10 cellular contexts compared by ENCODE assay signal in genomic region chr7:23020742-23021401, GRCh38. TPM values are rescaled to one million over a fixed set of nuclear protein-coding genes. Genes with fewer than 3 reads are reported as not detected.
A peak's percentile ranks its signal among the peaks of the same experiment; 100 is the strongest.
DNase-seq lines count a peak whose midpoint lies in the region; ATAC-seq and TF ChIP-seq lines count a peak whose summit lies in the region.
"Had no signal": no experiment of that assay in that cellular context is flagged by ENCODE, and none has a peak within 500 bp of the region (broad histone marks: within the 10 kb centered on the region; RNA-seq: fewer than 3 reads in every experiment).

No MANE protein-coding gene starts in this region.

- H3F3A ChIP-seq in PC-3 (ENCODE audit: low read length, unreplicated experiment) = no peaks in the 10 kb centered on the region

- H3K4me3 ChIP-seq in PC-3 (ENCODE audit: low read length) = peak overlapping the region; percentile 41; the same call in 1 of the 2 replicates

- TF ChIP-seq CTCF in Calu3 (IDR thresholded peaks at IDR 0.05; ENCODE audit: unreplicated experiment) (no peak), PC-3 (conservative IDR thresholded peaks at IDR 0.05; ENCODE audit: low read depth, low read length) (no peak), osteocyte (IDR thresholded peaks at IDR 0.05) (no peak)

- intact Hi-C loops in Calu3 (cut with micrococcal nuclease; ENCODE audit: unreplicated experiment) (no loop called here), PC-3 (cut with micrococcal nuclease) (loop anchor here (2.0 kb wide), 1 partner anchor 22 kb away; no protein-coding TSS in a partner anchor)

- H3K4me3 Mint-ChIP-seq in Calu3 (ENCODE audit: low read depth, unreplicated experiment) = no peak overlapping the region
- H3K4me3 Mint-ChIP-seq in osteocyte (ENCODE audit: unreplicated experiment) = no peak overlapping the region

- peak; percentile 74 for ATAC-seq in PC-3

- no peaks in the 10 kb centered on the region for H4K20me1 ChIP-seq in PC-3 (ENCODE audit: low read length)

- H3K4me2 ChIP-seq in PC-3 (ENCODE audit: low read length) = peak overlapping the region; percentile 72

- peak overlapping the region; percentile 95 for H3K27ac ChIP-seq in PC-3 (ENCODE audit: low read length)

- POLR2A ChIA-PET in PC-3 (lab: Charles Lee; ENCODE audit: unreplicated experiment) = no interaction called here

- H3K36me3 ChIP-seq in PC-3 (ENCODE audit: low read depth, low read length) = no peaks in the 10 kb centered on the region

- H3K9me3 ChIP-seq in PC-3 (ENCODE audit: low read length) = no peaks in the 10 kb centered on the region

- H3K4me1 Mint-ChIP-seq in Calu3 (ENCODE audit: low read depth, unreplicated experiment) = peaks cover 37% of the 10 kb centered on the region
- H3K4me1 Mint-ChIP-seq in osteocyte (ENCODE audit: unreplicated experiment) = peaks cover 33% of the 10 kb centered on the region

- H3K27me3 Mint-ChIP-seq in Calu3 (ENCODE audit: unreplicated experiment) (peaks cover 14% of the 10 kb centered on the region), osteocyte (ENCODE audit: unreplicated experiment) (no peaks in the 10 kb centered on the region)
- H3K27me3 Mint-ChIP-seq: naive B cell had no signal

- no peaks in the 10 kb centered on the region for H3K9me2 ChIP-seq in PC-3 (replicated peaks; ENCODE audit: low read length)

- DNase-seq in Calu3 (peak; percentile 11), PC-3 (peak; percentile 87), osteocyte (ENCODE audit: extremely low spot score, unreplicated experiment) (no peak), activated gamma-delta T cell (lab: John Stamatoyannopoulos, UW) (no peak), NCI-H146 treated with DMSO at 0.1 percent for 48 hours (lab: John Stamatoyannopoulos, UW; ENCODE audit: unreplicated experiment) (no peak), GF-D8 (lab: John Stamatoyannopoulos, UW) (no peak), NCI-H1092 treated with DMSO at 0.1 percent for 48 hours (lab: John Stamatoyannopoulos, UW) (no peak)
- peak; percentile 38 for DNase-seq in central memory CD4-positive, alpha-beta T cell
- DNase-seq: naive B cell, NCI-H1417 treated with DMSO at 0.1 percent for 48 hours had no signal

- H3K27ac Mint-ChIP-seq in Calu3 (ENCODE audit: unreplicated experiment) (peak overlapping the region; percentile 9), osteocyte (ENCODE audit: unreplicated experiment) (peak overlapping the region; percentile 83)

- BruUV-seq in Calu3 (replicated peaks; lab: Mats Ljungman, UMichigan) (no TSS peak), PC-3 (replicated peaks; lab: Mats Ljungman, UMichigan) (no TSS peak)

- CTCF ChIA-PET in Calu3 (lab: Charles Lee) = interaction anchor here (0.7 to 0.9 kb wide), 2 partner anchors 9 to 23 kb away, joined by 3 read pairs; no protein-coding TSS in a partner anchor
- CTCF ChIA-PET in PC-3 (lab: Charles Lee) = interaction anchor here (0.7 kb wide), 1 partner anchor 89 kb away, joined by 3 read pairs; no protein-coding TSS in a partner anchor

- H3K9ac ChIP-seq in PC-3 (ENCODE audit: low read length) = peak overlapping the region; percentile 56

- H2AFZ ChIP-seq in PC-3 (ENCODE audit: low read length) = peak overlapping the region; percentile 75

- peaks cover 40% of the 10 kb centered on the region for H3K4me1 ChIP-seq in PC-3 (ENCODE audit: insufficient read depth, low read length)

- H3K36me3 Mint-ChIP-seq in Calu3 (ENCODE audit: insufficient read depth, unreplicated experiment) (no peaks in the 10 kb centered on the region), osteocyte (ENCODE audit: unreplicated experiment) (no peaks in the 10 kb centered on the region)

- H3K79me2 ChIP-seq in PC-3 (ENCODE audit: low read length) = no peaks in the 10 kb centered on the region

- H3K27me3 ChIP-seq in PC-3 (ENCODE audit: low read length) = no peaks in the 10 kb centered on the region

- H3K9me3 Mint-ChIP-seq in Calu3 (ENCODE audit: low read depth, unreplicated experiment) = no peaks in the 10 kb centered on the region
- H3K9me3 Mint-ChIP-seq in osteocyte (ENCODE audit: unreplicated experiment) = no peaks in the 10 kb centered on the region

RNA-seq across cellular contexts. Expression of gene HYCC1, which starts 6.9 kb away (rescaled TPM):
- 12.7 and 14.2 TPM in 2 replicates for total RNA-seq in Calu3 (2022)
- total RNA-seq in PC-3 (2014; rRNA removed) = 15.0 and 15.5 TPM in 2 replicates
- 52.3 and 56.9 TPM in 2 replicates for total RNA-seq in osteocyte

Comparison
In these comparisons a context has a peak if more than half of its experiments do, and no peak if none do; other contexts are left out.
1. DNase-seq: peak in Calu3 (single experiment), PC-3 (single experiment) and central memory CD4-positive, alpha-beta T cell (single experiment); none in osteocyte (single experiment), activated gamma-delta T cell (single experiment), NCI-H146 treated with DMSO at 0.1 percent for 48 hours (single experiment), GF-D8 (single experiment) and NCI-H1092 treated with DMSO at 0.1 percent for 48 hours (single experiment).